In genomic region chr16:85054948-85055502, GRCh38 we compare ENCODE assay signal across 8 cellular contexts. TPM values are rescaled to one million over a fixed set of nuclear protein-coding genes. Genes with fewer than 3 reads are reported as not detected.
A peak's percentile ranks its signal among the peaks of the same experiment; 100 is the strongest.
DNase-seq lines count a peak whose midpoint lies in the region; ATAC-seq, FAIRE-seq and TF ChIP-seq lines count a peak whose summit lies in the region.
"Had no signal": no experiment of that assay in that cellular context is flagged by ENCODE, and none has a peak within 500 bp of the region (broad histone marks: within the 10 kb centered on the region; RNA-seq: fewer than 3 reads in every experiment).

No MANE protein-coding gene starts in this region.

- peaks cover 4% of the 10 kb centered on the region for H3K36me3 Mint-ChIP-seq in activated naive CD8-positive, alpha-beta T cell

- no peaks in the 10 kb centered on the region for H3K79me2 ChIP-seq in keratinocyte (ENCODE audit: control insufficient read depth, insufficient read depth, low read length)

- H3K27me3 ChIP-seq in keratinocyte (ENCODE audit: control insufficient read depth, extremely low read depth, insufficient read depth, low read length): no peaks in the 10 kb centered on the region
- H3K27me3 ChIP-seq in stomach: no peaks in the 10 kb centered on the region

- no peak overlapping the region for H3K9ac ChIP-seq in keratinocyte (ENCODE audit: control insufficient read depth, extremely low read depth, insufficient read depth, low read length)

- no peaks in the 10 kb centered on the region for H3K9me1 ChIP-seq in keratinocyte (ENCODE audit: control insufficient read depth, extremely low read depth, insufficient read depth, low read length)

- dilution Hi-C loops in keratinocyte (cut with MboI; ENCODE audit: extremely low pct_ligation_motif_present, low sequenced_read_pairs): no loop called here

- peak overlapping the region; percentile 91 for H3K27ac Mint-ChIP-seq in activated naive CD8-positive, alpha-beta T cell

- 50 to 65% (median 57%) methylated on average over 6 of the region's 6 CpGs for WGBS in stomach, 5 donors

- no peaks in the 10 kb centered on the region for H3K9me3 ChIP-seq in KOPT-K1 (ENCODE audit: insufficient read depth, low read length, poor library complexity, severe bottlenecking)
- no peaks in the 10 kb centered on the region for H3K9me3 ChIP-seq in keratinocyte (ENCODE audit: control insufficient read depth, low read depth, low read length)
- H3K9me3 ChIP-seq in stomach: no peaks in the 10 kb centered on the region

- no peak for FAIRE-seq in keratinocyte (lab: Jason Lieb, UNC)
- FAIRE-seq in H54 (lab: Jason Lieb, UNC): no peak

- no peak for TF ChIP-seq EP300 in stomach (IDR thresholded peaks at IDR 0.05)

- H3K4me3 Mint-ChIP-seq in activated naive CD8-positive, alpha-beta T cell: peak overlapping the region; percentile 75

- no peaks in the 10 kb centered on the region for H4K20me1 ChIP-seq in keratinocyte (ENCODE audit: control insufficient read depth, extremely low read depth, insufficient read depth, low read length)

- TF ChIP-seq CTCF in keratinocyte (optimal IDR thresholded peaks at IDR 0.05 in 1 of 3, IDR thresholded peaks at IDR 0.05 in 1 of 3, conservative IDR thresholded peaks at IDR 0.05 in 1 of 3; ENCODE audit: extremely low read depth in 1 of 3, insufficient read depth in 2 of 3, low read length in 3 of 3) (no peak), stomach (IDR thresholded peaks at IDR 0.05) (no peak)

- no peak overlapping the region for H2AFZ ChIP-seq in keratinocyte (ENCODE audit: control insufficient read depth, low read length)

- no peak for ATAC-seq in HG03354 (IDR thresholded peaks at IDR 0.05; ENCODE audit: poor library complexity, severe bottlenecking, unreplicated experiment)

- H3K27me3 Mint-ChIP-seq in activated naive CD8-positive, alpha-beta T cell: no peaks in the 10 kb centered on the region

- DNase-seq in keratinocyte (ENCODE audit: low read depth, low spot score) (no peak), stomach (no peak), H54 (ENCODE audit: insufficient read length, low spot score) (no peak), ecto neural progenitor cell (ENCODE audit: low spot score) (no peak)
- DNase-seq: NCI-H1417 treated with DMSO at 0.1 percent for 48 hours had no signal

- H3K4me2 ChIP-seq in keratinocyte (ENCODE audit: control insufficient read depth, extremely low read depth, insufficient read depth, low read depth, low read length): peak overlapping the region; percentile 64

- H3K4me1 Mint-ChIP-seq in activated naive CD8-positive, alpha-beta T cell (ENCODE audit: low read depth): peaks cover 63% of the 10 kb centered on the region

- TF ChIP-seq POLR2A in stomach (IDR thresholded peaks at IDR 0.05): no peak
- TF ChIP-seq POLR2A in H54 (IDR thresholded peaks at IDR 0.05; ENCODE audit: low read depth, low read length): no peak

- peaks cover 6% of the 10 kb centered on the region for H3K4me1 ChIP-seq in keratinocyte (ENCODE audit: control insufficient read depth, extremely low read depth, insufficient read depth, low read length)
- peaks cover 12 to 51% (median 36%) of the 10 kb centered on the region in 4 donors for H3K4me1 ChIP-seq in stomach

- intact Hi-C loops in stomach (cut with DNase I; ENCODE audit: low total_unique reads): no loop called here

- H3K36me3 ChIP-seq in KOPT-K1 (ENCODE audit: insufficient read depth, low read length) (no peaks in the 10 kb centered on the region), keratinocyte (ENCODE audit: control insufficient read depth in 2 of 2, extremely low read depth in 1 of 2, insufficient read depth in 2 of 2, low read length in 2 of 2) (no peaks in the 10 kb centered on the region), stomach (peaks cover 0 to 16% (median 5%) of the 10 kb centered on the region in 4 donors)

- H3K4me3 ChIP-seq in keratinocyte (ENCODE audit: control insufficient read depth in 2 of 3, extremely low read depth in 1 of 3, insufficient read depth in 2 of 3, low read depth in 1 of 3, low read length in 3 of 3) (peak overlapping the region in 1 of 3 experiments; percentile 14), stomach (peak overlapping the region; percentile 1 to 33 (median 24))

- no peaks in the 10 kb centered on the region for H3K9me3 Mint-ChIP-seq in activated naive CD8-positive, alpha-beta T cell (ENCODE audit: low read depth)

- H3K27ac ChIP-seq in KOPT-K1 (ENCODE audit: low read depth, low read length, poor library complexity, severe bottlenecking) (peak overlapping the region; percentile 76), keratinocyte (ENCODE audit: control insufficient read depth, insufficient read depth, low read length) (no peak overlapping the region), stomach (peak overlapping the region; percentile 51 to 89 (median 80))

RNA-seq across cellular contexts. Expression of gene KIAA0513, which starts 27.4 kb away (rescaled TPM):
- polyA plus RNA-seq in keratinocyte: 2.6 to 3.6 TPM (median 3.3 TPM) in 3 replicates
- 19.8 TPM for polyA plus RNA-seq in keratinocyte (2011; ENCODE audit: low read depth)
- polyA plus RNA-seq in keratinocyte (2011; cell fraction: cytosol; rRNA removed): 1.7 and 1.9 TPM in 2 replicates
- polyA plus RNA-seq in keratinocyte (2011; cell fraction: nucleus; rRNA removed): 4.4 and 4.8 TPM in 2 replicates
- polyA plus RNA-seq in keratinocyte (2012; ENCODE audit: low replicate concordance): 3.4 and 8.9 TPM in 2 replicates
- polyA minus RNA-seq in keratinocyte: 4.6 to 8.8 TPM (median 8.7 TPM) in 3 replicates
- polyA minus RNA-seq in keratinocyte (2011; cell fraction: cytosol; rRNA and poly(A)+ RNA removed): 1.9 TPM
- polyA minus RNA-seq in keratinocyte (2011; cell fraction: nucleus; rRNA and poly(A)+ RNA removed): 3.7 and 6.8 TPM in 2 replicates
- 10 to 100 TPM; 13.3 to 40.6 (median 17.6) TPM for total RNA-seq in stomach
- 10 to 100 TPM in 1 of 3 donors, 1 to 10 TPM in 2; 3.6 to 10.2 (median 8.4) TPM for polyA plus RNA-seq in stomach

RNA-seq across cellular contexts. Expression of gene ZDHHC7, which starts 43.7 kb away (rescaled TPM):
- polyA plus RNA-seq in keratinocyte: 36.1 to 58.9 TPM (median 37.8 TPM) in 3 replicates
- 12.3 TPM for polyA plus RNA-seq in keratinocyte (2011; ENCODE audit: low read depth)
- polyA plus RNA-seq in keratinocyte (2011; cell fraction: cytosol; rRNA removed): 53.5 and 81.2 TPM in 2 replicates
- polyA plus RNA-seq in keratinocyte (2011; cell fraction: nucleus; rRNA removed): 98.1 and 113 TPM in 2 replicates
- polyA plus RNA-seq in keratinocyte (2012; ENCODE audit: low replicate concordance): 31.7 and 40.2 TPM in 2 replicates
- polyA minus RNA-seq in keratinocyte: 37.9 to 225 TPM (median 43.5 TPM) in 3 replicates
- 27.6 TPM for polyA minus RNA-seq in keratinocyte (2011; cell fraction: cytosol; rRNA and poly(A)+ RNA removed)
- polyA minus RNA-seq in keratinocyte (2011; cell fraction: nucleus; rRNA and poly(A)+ RNA removed): 47.8 and 66.1 TPM in 2 replicates
- 100 to 1,000 TPM in 2 of 5 donors, 10 to 100 TPM in 3; 54.3 to 358 (median 58.1) TPM for total RNA-seq in stomach
- polyA plus RNA-seq in stomach: 10 to 100 TPM; 15.0 to 23.0 (median 15.4) TPM

RNA-seq across cellular contexts. Expression of gene CIBAR2, which starts 57.2 kb away (rescaled TPM):
- polyA plus RNA-seq in keratinocyte (not detected in 3 replicates), stomach (1 to 10 TPM in 1 of 3 donors, not detected in 2; 1.5 TPM)
- polyA plus RNA-seq in keratinocyte (2011; ENCODE audit: low read depth): not detected
- not detected in 2 replicates for polyA plus RNA-seq in keratinocyte (2011; cell fraction: cytosol; rRNA removed)
- not detected in 2 replicates for polyA plus RNA-seq in keratinocyte (2011; cell fraction: nucleus; rRNA removed)
- polyA plus RNA-seq in keratinocyte (2012; ENCODE audit: low replicate concordance): not detected in 2 replicates
- not detected in 3 replicates for polyA minus RNA-seq in keratinocyte
- not detected for polyA minus RNA-seq in keratinocyte (2011; cell fraction: cytosol; rRNA and poly(A)+ RNA removed)
- polyA minus RNA-seq in keratinocyte (2011; cell fraction: nucleus; rRNA and poly(A)+ RNA removed): not detected in 2 replicates
- 10 to 100 TPM in 1 of 5 donors, not detected in 4; 54.0 TPM for total RNA-seq in stomach
